In genomic region chr12:87234898-87235297, GRCh38 we compare ENCODE assay signal across 21 cellular contexts.
"Had no signal": no experiment of that assay in that cellular context is flagged by ENCODE, and none has a peak within 500 bp of the region (broad histone marks: within the 10 kb centered on the region; RNA-seq: fewer than 3 reads in every experiment).

No MANE protein-coding gene starts in this region.

- H3K36me3 ChIP-seq: SJSA1 had no signal

- H3K4me1 ChIP-seq: SJSA1 had no signal

- H3K27me3 ChIP-seq: SJSA1 had no signal

- H3K4me3 ChIP-seq: SJSA1, SK-N-MC had no signal

- H3K27ac ChIP-seq: SJSA1, SK-N-MC had no signal

- H3K9me3 ChIP-seq: SJSA1 had no signal

- DNase-seq: KBM-7, MV-4-11, NCI-H1092, NCI-H1105 treated with DMSO at 0.1 percent for 48 hours, NCI-H1417 treated with DMSO at 0.1 percent for 48 hours, NCI-H146, NCI-H1694 treated with DMSO at 0.1 percent for 48 hours, NCI-H1930, NCI-H2081, NCI-H2107, NCI-H226, NCI-H446, NCI-H510A, NCI-H524 treated with DMSO at 0.1 percent for 48 hours, NCI-H69, NCI-H774, Right ventricle myocardium superior, RPMI8226, SIG-M5 had no signal
